ENCODE assay signal across 15 cellular contexts in the genomic region with DNA sequence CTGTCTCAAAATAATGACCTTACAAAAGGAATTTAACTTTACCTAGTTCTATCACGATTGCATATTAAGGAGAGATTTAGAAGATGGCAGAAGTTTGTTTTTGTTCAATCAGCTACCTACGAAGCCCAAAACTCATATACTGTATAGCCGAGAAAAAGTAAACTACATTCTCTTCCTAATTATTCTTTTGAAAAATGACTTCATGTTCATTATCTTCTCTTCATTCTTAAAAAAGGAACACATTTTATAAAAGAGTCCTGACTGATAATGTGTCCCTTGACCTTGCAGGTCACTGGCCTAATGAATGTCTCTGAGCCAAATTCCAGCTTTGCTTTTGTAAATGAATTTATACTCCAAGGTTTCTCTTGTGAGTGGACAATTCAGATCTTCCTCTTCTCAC. TPM values are rescaled to one million over a fixed set of nuclear protein-coding genes. Genes with fewer than 3 reads are reported as not detected.
"Had no signal": no experiment of that assay in that cellular context is flagged by ENCODE, and none has a peak within 500 bp of the region (broad histone marks: within the 10 kb centered on the region; RNA-seq: fewer than 3 reads in every experiment).

Gene OR11H1 (plus strand): TSS at position 301 of the 400 bp plus-strand sequence. CDS start 0 bp downstream, at position 301.

RNA-seq across cellular contexts. Expression of gene OR11H1, which starts in this region (rescaled TPM):
- total RNA-seq: activated B cell treated with CpG ODN at 0.5 μM for 24 hours; activated CD4-positive, alpha-beta memory T cell treated with anti-CD3 and anti-CD28 coated beads for 36 hours; activated CD4-positive, alpha-beta memory T cell treated with anti-CD3 and anti-CD28 coated beads, Interleukin-2, amount 10 ng/mL, durations not matched to agents 7 days and 5 days; activated CD4-positive, alpha-beta T cell treated with anti-CD3 and anti-CD28 coated beads for 36 hours; activated CD4-positive, alpha-beta T cell treated with anti-CD3 and anti-CD28 coated beads, Interleukin-2, amount 10 ng/mL, durations not matched to agents 24 days and 14 days; activated CD4-positive, alpha-beta T cell treated with anti-CD3 and anti-CD28 coated beads, Interleukin-2, amount 10 ng/mL, durations not matched to agents 7 days and 5 days; activated CD8-positive, alpha-beta memory T cell treated with anti-CD3 and anti-CD28 coated beads for 36 hours; activated CD8-positive, alpha-beta memory T cell treated with anti-CD3 and anti-CD28 coated beads, Interleukin-2, amount 10 ng/mL, durations not matched to agents 7 days and 5 days; activated CD8-positive, alpha-beta T cell treated with anti-CD3 and anti-CD28 coated beads for 36 hours; activated CD8-positive, alpha-beta T cell treated with anti-CD3 and anti-CD28 coated beads, Interleukin-2, amount 10 ng/mL, durations not matched to agents 7 days and 5 days; T-cell; T-helper 1 cell treated with Interleukin-12 subunit alpha and Interleukin-12 subunit beta and Interleukin-4 antibody, amounts not matched to agents 30 ng/mL and 1 ng/mL, for 36 hours; T-helper 17 cell; T-helper 2 cell treated with Interferon-gamma antibody and Interleukin-4, amounts not matched to agents 100 ng/mL and 5 ng/mL, for 36 hours; WTC11 had no signal
